In the genomic region with DNA sequence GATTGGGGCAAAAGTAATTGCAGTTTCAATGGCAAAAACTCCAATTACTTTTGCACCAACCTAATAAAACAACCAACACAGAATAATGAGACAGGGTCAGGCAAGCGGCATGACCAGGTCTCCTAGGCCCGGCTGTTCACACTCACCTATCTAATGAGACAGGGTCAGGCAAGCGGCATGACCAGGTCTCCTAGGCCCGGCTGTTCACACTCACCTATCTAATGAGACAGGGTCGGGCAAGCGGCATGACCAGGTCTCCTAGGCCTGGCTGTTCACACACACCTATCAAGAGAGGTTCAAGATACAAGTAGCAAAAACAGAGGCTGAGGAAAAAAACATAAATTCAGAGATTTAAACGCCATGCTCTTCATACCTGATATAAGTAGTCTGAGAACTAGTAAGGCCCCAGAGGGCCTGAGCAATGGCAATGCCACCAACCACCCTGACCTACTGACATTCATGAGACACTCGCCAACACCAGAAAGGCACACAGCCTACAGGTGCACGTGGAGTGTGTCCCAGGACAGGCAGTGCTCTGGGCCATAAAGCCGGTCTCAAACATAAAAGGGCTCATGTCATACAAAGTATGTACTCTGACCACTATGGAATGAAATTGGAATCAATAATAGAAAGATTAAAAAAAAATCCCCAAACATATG, we compare ENCODE assay signal across 17 cellular contexts.
"Had no signal": no experiment of that assay in that cellular context is flagged by ENCODE, and none has a peak within 500 bp of the region (broad histone marks: within the 10 kb centered on the region; RNA-seq: fewer than 3 reads in every experiment).

No MANE protein-coding gene starts in this region.

- H3K4me3 Mint-ChIP-seq: naive B cell; stimulated activated naive B cell treated with anti-CD40 and anti-IgM and Interleukin-4, amounts not matched to agents 10 μg/mL and 1 μg/mL and 100 μg/mL, for 72 hours had no signal

- H3K4me1 Mint-ChIP-seq: naive B cell; stimulated activated naive B cell treated with anti-CD40 and anti-IgM and Interleukin-4, amounts not matched to agents 10 μg/mL and 1 μg/mL and 100 μg/mL, for 72 hours had no signal

- H3K27me3 Mint-ChIP-seq: naive B cell; stimulated activated naive B cell treated with anti-CD40 and anti-IgM and Interleukin-4, amounts not matched to agents 10 μg/mL and 1 μg/mL and 100 μg/mL, for 72 hours had no signal

- H3K36me3 ChIP-seq: ovary had no signal

- H3K27ac Mint-ChIP-seq: stimulated activated naive B cell treated with anti-CD40 and anti-IgM and Interleukin-4, amounts not matched to agents 10 μg/mL and 1 μg/mL and 100 μg/mL, for 72 hours had no signal

- DNase-seq: effector CD4-positive, alpha-beta T cell; gastrocnemius medialis; heart right ventricle; hypothalamus; kidney glomerular epithelial cell; mesendoderm; naive B cell; ovary; sigmoid colon; stimulated activated CD4-positive, alpha-beta T cell treated with anti-CD3 and anti-CD28 coated beads, Interleukin-2, amount 100 ng/mL, for 24 hours; stimulated activated CD4-positive, alpha-beta T cell treated with anti-CD3 and anti-CD28 coated beads, Interleukin-4, amount 100 ng/mL, for 4 hours; stimulated activated naive B cell treated with anti-CD40 and anti-IgM and Interleukin-4, amounts not matched to agents 10 μg/mL and 1 μg/mL and 100 μg/mL, for 72 hours; trophoblast cell had no signal

- H3K27me3 ChIP-seq: gastrocnemius medialis, heart right ventricle, neutrophil, ovary, right atrium auricular region, sigmoid colon had no signal

- H3K27ac ChIP-seq: coronary artery, gastrocnemius medialis, heart right ventricle, neutrophil, ovary, right atrium auricular region, sigmoid colon, skin epidermis had no signal

- H3K9me3 Mint-ChIP-seq: naive B cell; stimulated activated naive B cell treated with anti-CD40 and anti-IgM and Interleukin-4, amounts not matched to agents 10 μg/mL and 1 μg/mL and 100 μg/mL, for 72 hours had no signal

- H3K4me1 ChIP-seq: gastrocnemius medialis, right atrium auricular region had no signal

- ATAC-seq: gastrocnemius medialis; stimulated activated naive B cell treated with anti-CD40 and anti-IgM and Interleukin-4, amounts not matched to agents 10 μg/mL and 1 μg/mL and 100 μg/mL, for 72 hours had no signal

- H3K9me3 ChIP-seq: gastrocnemius medialis, heart right ventricle, neutrophil, ovary, right atrium auricular region, sigmoid colon had no signal

- H3K4me3 ChIP-seq: coronary artery, gastrocnemius medialis, heart right ventricle, ovary, right atrium auricular region, sigmoid colon, skin epidermis had no signal
